8 cellular contexts compared by ENCODE assay signal in genomic region chr19:42176649-42176989, GRCh38. TPM values are rescaled to one million over a fixed set of nuclear protein-coding genes. Genes with fewer than 3 reads are reported as not detected.
DNase-seq lines count a peak whose midpoint lies in the region; ATAC-seq and TF ChIP-seq lines count a peak whose summit lies in the region.

No MANE protein-coding gene starts in this region.

- no peaks in the 10 kb centered on the region for H3K9me3 Mint-ChIP-seq in CD8-positive, alpha-beta T cell
- no peaks in the 10 kb centered on the region for H3K9me3 Mint-ChIP-seq in IgD-negative memory B cell
- no peaks in the 10 kb centered on the region for H3K9me3 Mint-ChIP-seq in memory B cell

- H3K27me3 ChIP-seq in CD8-positive, alpha-beta T cell (ENCODE audit: insufficient read depth, low read length) = no peaks in the 10 kb centered on the region
- H3K27me3 ChIP-seq in breast epithelium = peaks cover 2 to 63% of the 10 kb centered on the region in 2 donors

- H3K4me3 Mint-ChIP-seq in CD8-positive, alpha-beta T cell = peak overlapping the region; percentile 87
- H3K4me3 Mint-ChIP-seq in IgD-negative memory B cell = peak overlapping the region; percentile 74 to 95 (median 86)
- H3K4me3 Mint-ChIP-seq in memory B cell = peak overlapping the region; percentile 95

- H3K4me1 Mint-ChIP-seq in CD8-positive, alpha-beta T cell (ENCODE audit: low read depth) = peaks cover 11% of the 10 kb centered on the region
- H3K4me1 Mint-ChIP-seq in IgD-negative memory B cell = peaks cover 6% of the 10 kb centered on the region in 3 donors
- peaks cover 12% of the 10 kb centered on the region for H3K4me1 Mint-ChIP-seq in memory B cell

- TF ChIP-seq CTCF in CD8-positive, alpha-beta T cell (IDR thresholded peaks at IDR 0.05) = no peak
- TF ChIP-seq CTCF in breast epithelium (IDR thresholded peaks at IDR 0.05) = no peak

- no peak for TF ChIP-seq POLR2A in breast epithelium (IDR thresholded peaks at IDR 0.05)

- under 1% methylated on average over 31 of the region's 31 CpGs for WGBS in urinary bladder

- POLR2A ChIA-PET in CD8-positive, alpha-beta T cell (lab: Charles Lee) = interaction anchor here (0.8 to 2.1 kb wide), 4 partner anchors 15 to 66 kb away, joined by 3 to 5 read pairs (median 4); partner anchors contain the start of genes GSK3A and POU2F2

- no peaks in the 10 kb centered on the region for H3K9me3 ChIP-seq in CD8-positive, alpha-beta T cell (ENCODE audit: low read length)
- H3K9me3 ChIP-seq in breast epithelium = no peaks in the 10 kb centered on the region

- DNase-seq in CD8-positive, alpha-beta T cell = no peak
- no peak for DNase-seq in breast epithelium (ENCODE audit: low spot score in 2 of 2)
- peak in 1 of 2 donors; percentile 50 for DNase-seq in memory B cell (ENCODE audit: low spot score in 2 of 2)
- no peak for DNase-seq in cerebellum (ENCODE audit: low spot score)
- DNase-seq in activated CD4-positive, alpha-beta T cell treated with anti-CD3 and anti-CD28 coated beads, Interleukin-2, amount 50 U/mL, for 4 hours = no peak
- DNase-seq in mesenteric fat pad (ENCODE audit: low spot score) = no peak

- intact Hi-C loops in CD8-positive, alpha-beta T cell (cut with DNase I, micrococcal nuclease) = loop anchor here (2.0 to 5.0 kb wide), 6 partner anchors 22 to 106 kb away; partner anchors contain the start of genes POU2F2 (in 2 of the 2) and GSK3A (in 1 of the 2)
- intact Hi-C loops in breast epithelium (cut with DNase I; ENCODE audit: low total_unique reads) = no loop called here

- peaks cover 17% of the 10 kb centered on the region for H3K4me1 ChIP-seq in CD8-positive, alpha-beta T cell (ENCODE audit: insufficient read depth, low read length)
- H3K4me1 ChIP-seq in breast epithelium = peaks cover 0 to 6% of the 10 kb centered on the region in 2 donors
- no peaks in the 10 kb centered on the region for H3K4me1 ChIP-seq in urinary bladder (ENCODE audit: insufficient read depth)

- H3K27me3 Mint-ChIP-seq in CD8-positive, alpha-beta T cell (ENCODE audit: low read depth) = peaks cover 27% of the 10 kb centered on the region
- peaks cover 17% of the 10 kb centered on the region for H3K27me3 Mint-ChIP-seq in IgD-negative memory B cell
- H3K27me3 Mint-ChIP-seq in memory B cell = peaks cover 8% of the 10 kb centered on the region

- H3K27ac ChIP-seq in CD8-positive, alpha-beta T cell (ENCODE audit: low read depth, low read length) = no peak overlapping the region
- H3K27ac ChIP-seq in breast epithelium (no peak overlapping the region), urinary bladder (ENCODE audit: low read depth) (no peak overlapping the region)

- peak; percentile 41 for ATAC-seq in CD8-positive, alpha-beta T cell
- ATAC-seq in memory B cell (ENCODE audit: low read depth) = peak; percentile 41

- no peak overlapping the region for H3K27ac Mint-ChIP-seq in CD8-positive, alpha-beta T cell
- H3K27ac Mint-ChIP-seq in IgD-negative memory B cell (no peak overlapping the region), memory B cell (no peak overlapping the region)

- CTCF ChIA-PET in CD8-positive, alpha-beta T cell (lab: Charles Lee) = interaction anchor here (0.7 to 4.0 kb wide), 12 partner anchors 8 to 120 kb away, joined by 3 to 23 read pairs (median 5); partner anchors contain the start of gene POU2F2

- H3K36me3 Mint-ChIP-seq in CD8-positive, alpha-beta T cell = no peaks in the 10 kb centered on the region
- H3K36me3 Mint-ChIP-seq in IgD-negative memory B cell = no peaks in the 10 kb centered on the region
- no peaks in the 10 kb centered on the region for H3K36me3 Mint-ChIP-seq in memory B cell

- H3K36me3 ChIP-seq in CD8-positive, alpha-beta T cell (ENCODE audit: insufficient read depth, low read length) = no peaks in the 10 kb centered on the region
- H3K36me3 ChIP-seq in breast epithelium (no peaks in the 10 kb centered on the region), urinary bladder (ENCODE audit: insufficient read depth) (no peaks in the 10 kb centered on the region)

- H3K4me3 ChIP-seq in CD8-positive, alpha-beta T cell (ENCODE audit: low read depth, low read length) = peak overlapping the region; percentile 47
- H3K4me3 ChIP-seq in breast epithelium (peak overlapping the region; percentile 30 to 66 (median 50)), urinary bladder (ENCODE audit: low read depth, low read length) (peak overlapping the region; percentile 44)

RNA-seq across cellular contexts. Expression of gene DEDD2, which starts 40.9 kb away (rescaled TPM):
- 100 to 1,000 TPM; 112 to 115 TPM for total RNA-seq in CD8-positive, alpha-beta T cell
- polyA plus RNA-seq in IgD-negative memory B cell (159 TPM), urinary bladder (29.5 TPM)
- total RNA-seq in breast epithelium (10 to 100 TPM; 31.4 to 64.0 (median 37.0) TPM), urinary bladder (15.5 TPM), cerebellum (17.8 TPM), mesenteric fat pad (12.4 TPM)

RNA-seq across cellular contexts. Expression of gene ZNF526, which starts 43.5 kb away (rescaled TPM):
- 1 to 10 TPM; 8.7 to 9.4 TPM for total RNA-seq in CD8-positive, alpha-beta T cell
- 8.0 TPM for polyA plus RNA-seq in IgD-negative memory B cell
- 1 to 10 TPM; 4.0 to 6.9 (median 6.0) TPM for total RNA-seq in breast epithelium
- 7.0 TPM for total RNA-seq in urinary bladder
- 6.0 TPM for polyA plus RNA-seq in urinary bladder
- total RNA-seq in cerebellum = 6.4 TPM
- total RNA-seq in mesenteric fat pad = 8.1 TPM

RNA-seq across cellular contexts. Expression of gene POU2F2, which starts 44.4 kb away (rescaled TPM):
- 10 to 100 TPM; 14.6 to 17.0 TPM for total RNA-seq in CD8-positive, alpha-beta T cell
- polyA plus RNA-seq in IgD-negative memory B cell = 89.1 TPM
- total RNA-seq in breast epithelium = 1 to 10 TPM; 1.2 to 2.9 (median 1.6) TPM
- 0.95 TPM for total RNA-seq in urinary bladder
- 4.4 TPM for polyA plus RNA-seq in urinary bladder
- 3.7 TPM for total RNA-seq in cerebellum
- total RNA-seq in mesenteric fat pad = 2.7 TPM
